9 cellular contexts compared by ENCODE assay signal in the genomic region with DNA sequence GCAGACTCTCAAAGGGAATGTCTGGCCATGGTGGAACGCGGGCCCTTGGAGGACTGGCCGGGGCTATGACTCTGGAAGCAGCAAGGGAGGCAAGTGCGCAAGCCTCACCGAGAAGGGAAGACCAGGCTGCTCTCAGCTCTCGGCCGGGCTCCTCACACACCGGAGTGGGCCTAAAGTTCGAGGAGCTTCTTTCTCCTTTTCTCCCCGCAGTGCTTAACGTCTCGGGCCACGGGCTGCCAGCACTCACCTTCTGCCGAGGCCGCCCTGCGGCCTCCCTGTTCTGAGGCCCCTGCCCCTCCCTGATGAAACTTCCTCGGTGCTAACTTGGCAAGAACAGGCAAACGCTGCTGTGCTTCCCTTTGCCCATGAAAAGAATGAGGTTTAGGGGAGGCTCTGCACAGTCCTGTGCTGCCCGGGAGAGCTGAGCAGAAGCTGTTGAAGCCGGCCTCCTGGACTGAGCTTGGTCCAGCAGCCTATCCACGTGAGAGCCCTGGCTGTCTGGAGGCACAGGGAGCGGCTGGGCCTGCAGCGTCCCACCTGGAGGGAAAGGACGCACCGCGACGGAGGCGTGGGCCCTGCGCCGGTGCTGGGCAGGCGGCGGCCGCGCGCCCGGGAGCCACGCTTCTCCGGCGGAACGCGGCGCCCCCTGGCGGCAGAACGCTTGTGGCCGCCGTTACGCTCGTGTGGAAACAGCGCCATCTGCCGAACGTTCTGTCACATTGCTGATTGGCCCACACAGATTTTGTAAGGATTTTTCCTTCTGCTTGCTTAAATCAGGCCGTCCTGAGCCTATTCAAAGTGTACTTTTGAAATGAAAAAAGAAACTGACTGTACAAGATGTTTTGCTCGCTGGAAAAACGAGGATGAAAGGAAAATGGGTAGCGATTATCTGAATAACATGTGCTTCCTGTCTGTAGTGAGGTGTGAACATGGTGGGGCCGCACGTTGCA.
DNase-seq lines count a peak whose midpoint lies in the region; ATAC-seq and TF ChIP-seq lines count a peak whose summit lies in the region.
"Had no signal": no experiment of that assay in that cellular context is flagged by ENCODE, and none has a peak within 500 bp of the region (broad histone marks: within the 10 kb centered on the region; RNA-seq: fewer than 3 reads in every experiment).

No MANE protein-coding gene starts in this region.

- no peak overlapping the region for H3K27ac Mint-ChIP-seq in activated CD4-positive, alpha-beta T cell treated with anti-CD3 and anti-CD28 coated beads for 36 hours
- H3K27ac Mint-ChIP-seq in chondrocyte (ENCODE audit: unreplicated experiment): no peak overlapping the region
- H3K27ac Mint-ChIP-seq: IgD-negative memory B cell had no signal

- H3K27me3 Mint-ChIP-seq in activated CD4-positive, alpha-beta T cell treated with anti-CD3 and anti-CD28 coated beads for 36 hours: peaks cover 12% of the 10 kb centered on the region
- H3K27me3 Mint-ChIP-seq in chondrocyte (ENCODE audit: low read depth): peaks cover 50% of the 10 kb centered on the region

- ATAC-seq in GM18520 (IDR thresholded peaks at IDR 0.05; ENCODE audit: unreplicated experiment) (peak; percentile 76), HG03064 (IDR thresholded peaks at IDR 0.05; ENCODE audit: low read depth, unreplicated experiment) (peak; percentile 85), left lobe of liver (peak; percentile 100)
- ATAC-seq in activated CD4-positive, alpha-beta T cell treated with anti-CD3 and anti-CD28 coated beads for 36 hours: peak; percentile 93

- POLR2A ChIA-PET in activated CD4-positive, alpha-beta T cell treated with anti-CD3 and anti-CD28 coated beads for 36 hours (lab: Charles Lee): no interaction called here

- H3K36me3 Mint-ChIP-seq in activated CD4-positive, alpha-beta T cell treated with anti-CD3 and anti-CD28 coated beads for 36 hours (ENCODE audit: low read depth): no peaks in the 10 kb centered on the region
- H3K36me3 Mint-ChIP-seq in chondrocyte (ENCODE audit: low read depth): peaks cover 3% of the 10 kb centered on the region
- H3K36me3 Mint-ChIP-seq: IgD-negative memory B cell had no signal

- peak; percentile 100 for TF ChIP-seq CTCF in chondrocyte (IDR thresholded peaks at IDR 0.05)

- DNase-seq in AG08396 (ENCODE audit: low spot score) (peak; percentile 80), NCI-H2196 treated with DMSO at 0.1 percent for 48 hours (lab: John Stamatoyannopoulos, UW; ENCODE audit: unreplicated experiment) (peak; percentile 70), chondrocyte (ENCODE audit: low spot score) (no peak), left lobe of liver (ENCODE audit: low spot score) (peak; percentile 85)
- DNase-seq in activated CD4-positive, alpha-beta T cell treated with anti-CD3 and anti-CD28 coated beads for 36 hours: peak; percentile 88
- peak; percentile 79 for DNase-seq in stimulated activated CD4-positive, alpha-beta T cell treated with anti-CD3 and anti-CD28 coated beads, Interleukin-4, amount 100 ng/mL, for 1 hour

- H3K9me3 Mint-ChIP-seq in activated CD4-positive, alpha-beta T cell treated with anti-CD3 and anti-CD28 coated beads for 36 hours (ENCODE audit: low read depth): no peaks in the 10 kb centered on the region
- H3K9me3 Mint-ChIP-seq in chondrocyte (ENCODE audit: low read depth): peaks cover 12% of the 10 kb centered on the region

- CTCF ChIA-PET in activated CD4-positive, alpha-beta T cell treated with anti-CD3 and anti-CD28 coated beads for 36 hours (lab: Charles Lee): interaction anchor here (0.6 to 5.4 kb wide), 30 partner anchors 9 to 708 kb away, joined by 3 to 29 read pairs (median 3); a partner anchor contains a TSS

- intact Hi-C loops in activated CD4-positive, alpha-beta T cell treated with anti-CD3 and anti-CD28 coated beads for 36 hours (cut with DNase I, micrococcal nuclease): loop anchor here (1.0 to 5.0 kb wide), 5 partner anchors 54 to 868 kb away; no protein-coding TSS in a partner anchor

- H3K4me3 Mint-ChIP-seq in activated CD4-positive, alpha-beta T cell treated with anti-CD3 and anti-CD28 coated beads for 36 hours: no peak overlapping the region
- H3K4me3 Mint-ChIP-seq in chondrocyte (ENCODE audit: unreplicated experiment): peak overlapping the region; percentile 53
- H3K4me3 Mint-ChIP-seq: IgD-negative memory B cell had no signal

- H3K4me1 Mint-ChIP-seq in activated CD4-positive, alpha-beta T cell treated with anti-CD3 and anti-CD28 coated beads for 36 hours: peaks cover 3% of the 10 kb centered on the region
- H3K4me1 Mint-ChIP-seq in chondrocyte (ENCODE audit: low read depth): no peaks in the 10 kb centered on the region
